Comparison of ENCODE assay signal across 1 cellular context in genomic region chr19:6234527-6234926, GRCh38.
TF ChIP-seq lines count a peak whose summit lies in the region.

No MANE protein-coding gene starts in this region.

TF ChIP-seq in SK-N-SH treated with all-trans-retinoic acid at 6 μM for 48 hours, 23 proteins besides CTCF, POLR2A, EP300 and RAD21 (continued from another document):
- TF ChIP-seq, protein P1, sequence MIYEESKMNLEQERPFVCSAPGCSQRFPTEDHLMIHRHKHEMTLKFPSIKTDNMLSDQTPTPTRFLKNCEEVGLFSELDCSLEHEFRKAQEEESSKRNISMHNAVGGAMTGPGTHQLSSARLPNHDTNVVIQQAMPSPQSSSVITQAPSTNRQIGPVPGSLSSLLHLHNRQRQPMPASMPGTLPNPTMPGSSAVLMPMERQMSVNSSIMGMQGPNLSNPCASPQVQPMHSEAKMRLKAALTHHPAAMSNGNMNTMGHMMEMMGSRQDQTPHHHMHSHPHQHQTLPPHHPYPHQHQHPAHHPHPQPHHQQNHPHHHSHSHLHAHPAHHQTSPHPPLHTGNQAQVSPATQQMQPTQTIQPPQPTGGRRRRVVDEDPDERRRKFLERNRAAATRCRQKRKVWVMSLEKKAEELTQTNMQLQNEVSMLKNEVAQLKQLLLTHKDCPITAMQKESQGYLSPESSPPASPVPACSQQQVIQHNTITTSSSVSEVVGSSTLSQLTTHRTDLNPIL (CRISPR knock-in tag; IDR thresholded peaks at IDR 0.05; ENCODE audit: low read depth), result no peak
- TF ChIP-seq, protein P2, sequence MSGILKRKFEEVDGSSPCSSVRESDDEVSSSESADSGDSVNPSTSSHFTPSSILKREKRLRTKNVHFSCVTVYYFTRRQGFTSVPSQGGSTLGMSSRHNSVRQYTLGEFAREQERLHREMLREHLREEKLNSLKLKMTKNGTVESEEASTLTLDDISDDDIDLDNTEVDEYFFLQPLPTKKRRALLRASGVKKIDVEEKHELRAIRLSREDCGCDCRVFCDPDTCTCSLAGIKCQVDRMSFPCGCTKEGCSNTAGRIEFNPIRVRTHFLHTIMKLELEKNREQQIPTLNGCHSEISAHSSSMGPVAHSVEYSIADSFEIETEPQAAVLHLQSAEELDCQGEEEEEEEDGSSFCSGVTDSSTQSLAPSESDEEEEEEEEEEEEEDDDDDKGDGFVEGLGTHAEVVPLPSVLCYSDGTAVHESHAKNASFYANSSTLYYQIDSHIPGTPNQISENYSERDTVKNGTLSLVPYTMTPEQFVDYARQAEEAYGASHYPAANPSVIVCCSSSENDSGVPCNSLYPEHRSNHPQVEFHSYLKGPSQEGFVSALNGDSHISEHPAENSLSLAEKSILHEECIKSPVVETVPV (CRISPR knock-in tag; IDR thresholded peaks at IDR 0.05), result no peak
- TF ChIP-seq TOX (CRISPR knock-in tag; IDR thresholded peaks at IDR 0.05; ENCODE audit: borderline replicate concordance), result no peak
- TF ChIP-seq ZNF8 (CRISPR knock-in tag; IDR thresholded peaks at IDR 0.05), result no peak
TF ChIP-seq in SK-N-SH treated with all-trans-retinoic acid at 6 μM for 48 hours: peak in this region for 0.
